Comparison of ENCODE assay signal across 8 cellular contexts in genomic region chr11:104968856-104969776, GRCh38. TPM values are rescaled to one million over a fixed set of nuclear protein-coding genes. Genes with fewer than 3 reads are reported as not detected.
DNase-seq lines count a peak whose midpoint lies in the region; ATAC-seq and TF ChIP-seq lines count a peak whose summit lies in the region.

No MANE protein-coding gene starts in this region.

- H3K27me3 Mint-ChIP-seq in Caco-2 (ENCODE audit: insufficient read depth, unreplicated experiment), result no peaks in the 10 kb centered on the region

- ATAC-seq in HG03095 (IDR thresholded peaks at IDR 0.05; ENCODE audit: unreplicated experiment), result peak; percentile 11
- peak; percentile 59 for ATAC-seq in gastroesophageal sphincter

- POLR2A ChIA-PET in Caco-2 (lab: Charles Lee), result no interaction called here

- no peaks in the 10 kb centered on the region for H3K27me3 ChIP-seq in Caco-2 (replicated peaks; ENCODE audit: control insufficient read depth, insufficient read depth, low read length)
- no peaks in the 10 kb centered on the region for H3K27me3 ChIP-seq in WERI-Rb-1 (ENCODE audit: insufficient read depth, low read depth, severe bottlenecking)
- H3K27me3 ChIP-seq in gastroesophageal sphincter, result no peaks in the 10 kb centered on the region
- H3K27me3 ChIP-seq in rectal smooth muscle tissue (ENCODE audit: control insufficient read depth, insufficient read depth, low read length), result no peaks in the 10 kb centered on the region

- in situ Hi-C loops in GM13976 (cut with MboI; ENCODE audit: low sequenced_read_pairs, unreplicated experiment), result no loop called here

- peaks cover 34% of the 10 kb centered on the region for H3K9me3 Mint-ChIP-seq in Caco-2 (ENCODE audit: unreplicated experiment)

- intact Hi-C loops in Caco-2 (cut with micrococcal nuclease; ENCODE audit: unreplicated experiment), result loop anchor here (1.0 to 5.0 kb wide), 4 partner anchors 13 to 362 kb away; no protein-coding TSS in a partner anchor

- H3K36me3 ChIP-seq in Caco-2 (ENCODE audit: control insufficient read depth, insufficient read depth, low read length) (no peaks in the 10 kb centered on the region), WERI-Rb-1 (no peaks in the 10 kb centered on the region), gastroesophageal sphincter (no peaks in the 10 kb centered on the region), rectal smooth muscle tissue (ENCODE audit: control insufficient read depth, insufficient read depth, low read length) (no peaks in the 10 kb centered on the region)

- peak overlapping the region; percentile 85 for H3K27ac Mint-ChIP-seq in Caco-2 (ENCODE audit: unreplicated experiment)

- peaks cover 4% of the 10 kb centered on the region for H3K9me3 ChIP-seq in Caco-2
- H3K9me3 ChIP-seq in WERI-Rb-1 (ENCODE audit: severe bottlenecking), result no peaks in the 10 kb centered on the region
- peaks cover 0 to 12% (median 0%) of the 10 kb centered on the region in 3 donors for H3K9me3 ChIP-seq in gastroesophageal sphincter

- H3K4me3 Mint-ChIP-seq in Caco-2 (ENCODE audit: unreplicated experiment), result peak overlapping the region; percentile 73

- DNase-seq in Caco-2, result peak; percentile 61 to 72
- DNase-seq in WERI-Rb-1, result peak; percentile 59
- no peak for DNase-seq in GM13976 (ENCODE audit: low spot score)
- DNase-seq in SIG-M5 (lab: John Stamatoyannopoulos, UW), result no peak
- DNase-seq in cortex of kidney (lab: John Stamatoyannopoulos, UW), result no peak

- no peak for TF ChIP-seq POLR2A in gastroesophageal sphincter (IDR thresholded peaks at IDR 0.05)

- H3K4me3 ChIP-seq in Caco-2 (ENCODE audit: low read depth, low read length), result peak overlapping the region; percentile 35
- H3K4me3 ChIP-seq in WERI-Rb-1 (ENCODE audit: low read depth, low read length), result peak overlapping the region; percentile 33
- peak overlapping the region; percentile 55 to 99 for H3K4me3 ChIP-seq in gastroesophageal sphincter
- H3K4me3 ChIP-seq in rectal smooth muscle tissue (ENCODE audit: low read length), result peak overlapping the region; percentile 72

- WGBS in gastroesophageal sphincter (ENCODE audit: low coverage in 1 of 2), 2 donors, result 37 to 53% methylated on average over 4 to 5 of the region's 16 CpGs

- CTCF ChIA-PET in Caco-2 (lab: Charles Lee), result interaction anchor here (0.6 kb wide), 1 partner anchor 28 kb away, joined by 3 read pairs; no protein-coding TSS in a partner anchor

- BruUV-seq in Caco-2 (replicated peaks; lab: Mats Ljungman, UMichigan), result no TSS peak

- H3K9ac ChIP-seq in rectal smooth muscle tissue (ENCODE audit: low read length), result no peak overlapping the region

- no peak for TF ChIP-seq EP300 in gastroesophageal sphincter (IDR thresholded peaks at IDR 0.05)

- H3K27ac ChIP-seq in WERI-Rb-1 (no peak overlapping the region; the same call in 1 of the 2 replicates), gastroesophageal sphincter (peak overlapping the region; percentile 75 to 80 (median 78)), rectal smooth muscle tissue (ENCODE audit: low read depth, low read length) (peak overlapping the region; percentile 71)

- peaks cover 30% of the 10 kb centered on the region for H3K4me1 ChIP-seq in Caco-2
- H3K4me1 ChIP-seq in gastroesophageal sphincter, result peaks cover 0 to 17% (median 5%) of the 10 kb centered on the region in 3 donors
- H3K4me1 ChIP-seq in rectal smooth muscle tissue (ENCODE audit: control insufficient read depth, insufficient read depth, low read length), result no peaks in the 10 kb centered on the region

- H3K4me1 Mint-ChIP-seq in Caco-2 (ENCODE audit: low read depth, unreplicated experiment), result peaks cover 47% of the 10 kb centered on the region

- no peaks in the 10 kb centered on the region for H3K36me3 Mint-ChIP-seq in Caco-2 (ENCODE audit: insufficient read depth, unreplicated experiment)

- TF ChIP-seq CTCF in Caco-2 (IDR thresholded peaks at IDR 0.05; ENCODE audit: insufficient read depth in 1 of 2, low read depth in 1 of 2, low read length in 1 of 2, severe bottlenecking in 1 of 2, unreplicated experiment in 1 of 2) (no peak), WERI-Rb-1 (IDR thresholded peaks at IDR 0.05; ENCODE audit: low read depth, low read length) (no peak), gastroesophageal sphincter (IDR thresholded peaks at IDR 0.05) (no peak), GM13976 (IDR thresholded peaks at IDR 0.05; ENCODE audit: borderline replicate concordance, control extremely low read depth, extremely low read depth, insufficient read depth, missing control alignments) (no peak)

RNA-seq across cellular contexts. Expression of gene CASP4, which starts 0.7 kb away (rescaled TPM):
- total RNA-seq in Caco-2 (2022), result 41.7 and 42.0 TPM in 2 replicates
- 10 to 100 TPM; 30.0 to 86.6 (median 37.8) TPM for total RNA-seq in gastroesophageal sphincter

RNA-seq across cellular contexts. Expression of gene CASP5, which starts 53.9 kb away (rescaled TPM):
- total RNA-seq in Caco-2 (2022), result 1.4 and 1.5 TPM in 2 replicates
- total RNA-seq in gastroesophageal sphincter, result under 1 TPM in 1 of 4 donors, not detected in 3; 0.67 TPM

Comparison
In these comparisons a context has a peak if more than half of its experiments do, and no peak if none do; other contexts are left out.
1. DNase-seq: peak in Caco-2 (2 of 2) and WERI-Rb-1 (single experiment); none in GM13976 (single experiment), SIG-M5 (single experiment) and cortex of kidney (single experiment).
2. Peak in every context shown above with its lines, with median percentiles within 50 percentile points of each other: H3K4me3 ChIP-seq.